In the genomic region with DNA sequence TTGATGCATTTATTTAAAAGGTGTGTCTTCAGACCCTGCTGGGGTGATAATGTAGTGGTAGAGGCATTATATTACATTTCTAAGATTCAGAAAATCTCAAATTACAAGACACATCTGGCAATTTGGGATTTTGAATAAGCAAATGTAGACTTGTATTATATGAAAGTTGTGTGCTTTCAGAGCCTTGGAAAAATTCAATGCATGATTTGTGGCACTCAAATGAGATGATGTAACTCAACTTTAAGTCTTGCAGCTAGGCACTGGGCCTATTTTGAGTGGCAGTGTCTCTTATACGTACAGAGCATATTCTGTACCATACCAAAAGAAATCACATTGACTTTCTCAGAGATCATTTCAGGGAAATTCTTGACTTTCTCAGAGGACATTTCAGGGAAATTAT, we compare ENCODE assay signal across 2 cellular contexts.
TF ChIP-seq lines count a peak whose summit lies in the region.

No MANE protein-coding gene starts in this region.

TF ChIP-seq in IMR-90, 13 proteins besides CTCF, POLR2A, EP300 and RAD21 (continued from another document):
- TF ChIP-seq CHD1 (IDR thresholded peaks at IDR 0.05; ENCODE audit: low read depth, low read length) (no peak), NFE2L2 (IDR thresholded peaks at IDR 0.05; ENCODE audit: low read depth, low read length) (no peak), RCOR1 (IDR thresholded peaks at IDR 0.05; ENCODE audit: insufficient replicate concordance, low read length) (no peak), MXI1 (IDR thresholded peaks at IDR 0.05; ENCODE audit: borderline replicate concordance, low read depth, low read length) (no peak), BHLHE40 (IDR thresholded peaks at IDR 0.05; ENCODE audit: low read depth, low read length) (no peak), FOS (IDR thresholded peaks at IDR 0.05; ENCODE audit: low read depth, low read length) (no peak), MAZ (IDR thresholded peaks at IDR 0.05; ENCODE audit: borderline replicate concordance, low read depth, low read length) (no peak)
- TF ChIP-seq, protein P1, sequence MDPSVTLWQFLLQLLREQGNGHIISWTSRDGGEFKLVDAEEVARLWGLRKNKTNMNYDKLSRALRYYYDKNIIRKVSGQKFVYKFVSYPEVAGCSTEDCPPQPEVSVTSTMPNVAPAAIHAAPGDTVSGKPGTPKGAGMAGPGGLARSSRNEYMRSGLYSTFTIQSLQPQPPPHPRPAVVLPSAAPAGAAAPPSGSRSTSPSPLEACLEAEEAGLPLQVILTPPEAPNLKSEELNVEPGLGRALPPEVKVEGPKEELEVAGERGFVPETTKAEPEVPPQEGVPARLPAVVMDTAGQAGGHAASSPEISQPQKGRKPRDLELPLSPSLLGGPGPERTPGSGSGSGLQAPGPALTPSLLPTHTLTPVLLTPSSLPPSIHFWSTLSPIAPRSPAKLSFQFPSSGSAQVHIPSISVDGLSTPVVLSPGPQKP (IDR thresholded peaks at IDR 0.05; ENCODE audit: borderline replicate concordance, low read depth, low read length), result no peak

TF ChIP-seq in HEK293T, 16 proteins besides CTCF, POLR2A, EP300 and RAD21 (continued from another document):
- TF ChIP-seq CTBP1 (IDR thresholded peaks at IDR 0.05; ENCODE audit: borderline replicate concordance) (no peak), FOXA1 (IDR thresholded peaks at IDR 0.05) (no peak), FOXK2 (IDR thresholded peaks at IDR 0.05) (no peak)
- TF ChIP-seq, protein P2, sequence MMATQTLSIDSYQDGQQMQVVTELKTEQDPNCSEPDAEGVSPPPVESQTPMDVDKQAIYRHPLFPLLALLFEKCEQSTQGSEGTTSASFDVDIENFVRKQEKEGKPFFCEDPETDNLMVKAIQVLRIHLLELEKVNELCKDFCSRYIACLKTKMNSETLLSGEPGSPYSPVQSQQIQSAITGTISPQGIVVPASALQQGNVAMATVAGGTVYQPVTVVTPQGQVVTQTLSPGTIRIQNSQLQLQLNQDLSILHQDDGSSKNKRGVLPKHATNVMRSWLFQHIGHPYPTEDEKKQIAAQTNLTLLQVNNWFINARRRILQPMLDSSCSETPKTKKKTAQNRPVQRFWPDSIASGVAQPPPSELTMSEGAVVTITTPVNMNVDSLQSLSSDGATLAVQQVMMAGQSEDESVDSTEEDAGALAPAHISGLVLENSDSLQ (IDR thresholded peaks at IDR 0.05), result no peak
